In the genomic region with DNA sequence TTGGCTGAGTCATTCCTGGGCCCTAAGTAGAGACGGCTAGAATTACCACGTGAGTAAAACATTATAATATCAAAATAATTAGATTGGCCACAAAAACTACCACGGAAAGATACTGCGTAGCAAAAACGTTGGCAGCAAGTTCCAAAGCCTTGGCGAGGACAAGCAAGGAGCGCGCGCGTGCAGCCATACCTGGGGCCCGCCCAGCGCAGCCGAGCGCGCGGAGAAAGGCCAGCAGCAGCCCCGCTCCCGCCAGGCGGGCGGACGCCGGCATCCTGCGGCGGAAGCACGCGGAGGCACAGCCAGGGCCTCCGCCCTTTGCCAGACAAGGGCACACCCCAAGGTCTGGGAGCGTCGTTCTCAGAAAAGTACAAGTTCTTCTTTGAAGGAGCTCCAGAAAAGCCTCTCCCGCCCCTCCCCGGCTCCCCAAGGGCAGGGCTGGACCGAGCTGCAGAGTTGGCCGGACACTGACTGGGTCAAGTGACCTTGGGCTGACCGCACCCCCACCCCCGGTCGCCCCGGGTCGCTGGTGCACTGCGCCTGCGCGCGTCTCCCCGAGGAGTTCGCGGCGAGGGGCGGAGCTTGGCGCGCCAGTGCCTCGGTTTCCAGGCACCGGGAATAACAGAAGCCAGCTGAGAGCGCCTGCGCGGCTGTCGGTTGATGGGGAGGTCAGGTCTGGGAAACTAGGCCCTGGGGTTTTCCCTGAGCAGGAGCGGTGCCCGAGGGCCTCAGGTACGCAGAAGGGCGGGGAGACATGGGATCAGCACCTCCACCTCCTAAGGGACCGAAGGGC, we compare ENCODE assay signal across 8 cellular contexts. TPM values are rescaled to one million over a fixed set of nuclear protein-coding genes. Genes with fewer than 3 reads are reported as not detected.
DNase-seq lines count a peak whose midpoint lies in the region; ATAC-seq and TF ChIP-seq lines count a peak whose summit lies in the region.

ZC2HC1C (plus strand) TSS at position 621 of the 790 bp plus-strand sequence. CDS start 933 bp downstream, outside the sequence.

- H3K27me3 ChIP-seq in CD4-positive, alpha-beta memory T cell (ENCODE audit: insufficient read depth, low read length) = no peaks in the 10 kb centered on the region
- no peaks in the 10 kb centered on the region for H3K27me3 ChIP-seq in HUES64 (ENCODE audit: insufficient read depth, low read length)
- no peaks in the 10 kb centered on the region for H3K27me3 ChIP-seq in stomach

- peaks cover 15% of the 10 kb centered on the region for H3K4me1 ChIP-seq in CD4-positive, alpha-beta memory T cell (ENCODE audit: insufficient read depth, low read length)
- H3K4me1 ChIP-seq in HUES64 (ENCODE audit: insufficient read depth, low read length) (peaks cover 8% of the 10 kb centered on the region), stomach (peaks cover 22 to 33% (median 26%) of the 10 kb centered on the region in 4 donors)

- no peak for TF ChIP-seq CTCF in natural killer cell (IDR thresholded peaks at IDR 0.05)
- no peak for TF ChIP-seq CTCF in stomach (IDR thresholded peaks at IDR 0.05)

- peak; percentile 37 to 51 (median 41) for DNase-seq in CD4-positive, alpha-beta memory T cell
- DNase-seq in RKO (ENCODE audit: low spot score) (peak; percentile 91), activated gamma-delta T cell (lab: John Stamatoyannopoulos, UW) (peak; percentile 17), fibroblast of the conjunctiva (ENCODE audit: low read depth) (peak; percentile 89), natural killer cell (peak; percentile 30), stomach (peak; percentile 97)

- H3K9me3 Mint-ChIP-seq in CD4-positive, alpha-beta memory T cell = no peaks in the 10 kb centered on the region
- no peaks in the 10 kb centered on the region for H3K9me3 Mint-ChIP-seq in natural killer cell

- ATAC-seq in GM19463 (IDR thresholded peaks at IDR 0.05; ENCODE audit: unreplicated experiment) (peak; percentile 79), natural killer cell (peak; percentile 69 to 82 (median 76))

- no peak for TF ChIP-seq POLR2A in stomach (IDR thresholded peaks at IDR 0.05)

- peak within 1 kb of the TSS in 6 of 7 donors; percentile 18 to 89 (median 74) for H3K27ac Mint-ChIP-seq in CD4-positive, alpha-beta memory T cell
- no peak within 1 kb of the TSS for H3K27ac Mint-ChIP-seq in natural killer cell

- H3K27me3 Mint-ChIP-seq in CD4-positive, alpha-beta memory T cell = no peaks in the 10 kb centered on the region
- no peaks in the 10 kb centered on the region for H3K27me3 Mint-ChIP-seq in natural killer cell (ENCODE audit: low read depth in 2 of 2)

- POLR2A ChIA-PET in CD4-positive, alpha-beta memory T cell (lab: Charles Lee; ENCODE audit: partially characterized antibody) = interaction anchor here (0.6 to 3.1 kb wide), 9 partner anchors 9 to 160 kb away, joined by 3 to 16 read pairs (median 5); partner anchors contain the start of genes EIF2B2, MLH3 and NEK9

- no peaks in the 10 kb centered on the region for H3K36me3 ChIP-seq in CD4-positive, alpha-beta memory T cell (ENCODE audit: insufficient read depth, low read length)
- H3K36me3 ChIP-seq in HUES64 (ENCODE audit: insufficient read depth, low read length) (no peaks in the 10 kb centered on the region), stomach (no peaks in the 10 kb centered on the region)

- H3K9me3 ChIP-seq in CD4-positive, alpha-beta memory T cell (ENCODE audit: control insufficient read depth in 1 of 2, low read length in 2 of 2) = no peaks in the 10 kb centered on the region
- H3K9me3 ChIP-seq in HUES64 (ENCODE audit: insufficient read depth, low read depth, low read length) = no peaks in the 10 kb centered on the region
- H3K9me3 ChIP-seq in stomach = no peaks in the 10 kb centered on the region

- 1% methylated on average over 58 of the region's 60 CpGs for WGBS in HUES64
- WGBS in stomach, 5 donors = 1 to 2% (median 2%) methylated on average over 40 to 60 of the region's 60 CpGs

- peaks cover 3 to 10% (median 6%) of the 10 kb centered on the region in 4 donors for H3K4me1 Mint-ChIP-seq in CD4-positive, alpha-beta memory T cell
- H3K4me1 Mint-ChIP-seq in natural killer cell = peaks cover 1 to 5% of the 10 kb centered on the region in 2 donors

- H3K36me3 Mint-ChIP-seq in CD4-positive, alpha-beta memory T cell = no peaks in the 10 kb centered on the region
- H3K36me3 Mint-ChIP-seq in natural killer cell = no peaks in the 10 kb centered on the region

- intact Hi-C loops in CD4-positive, alpha-beta memory T cell (cut with micrococcal nuclease) = loop anchor here (1.0 kb wide), 1 partner anchor 67 kb away; the partner anchor contains the start of gene EIF2B2
- intact Hi-C loops in natural killer cell (cut with micrococcal nuclease) = no loop called here
- intact Hi-C loops in stomach (cut with DNase I; ENCODE audit: low total_unique reads) = no loop called here

- CTCF ChIA-PET in CD4-positive, alpha-beta memory T cell (lab: Charles Lee; ENCODE audit: partially characterized antibody) = interaction anchor here (0.8 kb wide), 1 partner anchor 122 kb away, joined by 3 read pairs; no protein-coding TSS in a partner anchor

- no peak for TF ChIP-seq EP300 in stomach (IDR thresholded peaks at IDR 0.05)

- H3K4me3 Mint-ChIP-seq in CD4-positive, alpha-beta memory T cell = peak within 1 kb of the TSS in 6 of 8 donors; percentile 22 to 75 (median 71)
- H3K4me3 Mint-ChIP-seq in natural killer cell = no peak within 1 kb of the TSS

- peak within 1 kb of the TSS in 1 of 2 donors; percentile 58 for H3K4me3 ChIP-seq in CD4-positive, alpha-beta memory T cell (ENCODE audit: low read length in 2 of 2)
- peak within 1 kb of the TSS; percentile 63 for H3K4me3 ChIP-seq in HUES64 (ENCODE audit: low read length)
- peak within 1 kb of the TSS; percentile 49 to 60 (median 58) for H3K4me3 ChIP-seq in stomach

- H3K27ac ChIP-seq in CD4-positive, alpha-beta memory T cell (ENCODE audit: low read depth, low read length) = peak within 1 kb of the TSS; percentile 32
- peak within 1 kb of the TSS; percentile 92 for H3K27ac ChIP-seq in HUES64 (ENCODE audit: low read depth, low read length)
- H3K27ac ChIP-seq in stomach = peak within 1 kb of the TSS; percentile 86 to 94 (median 91)

- H3K9ac ChIP-seq in HUES64 (ENCODE audit: low read depth, low read length) = peak within 1 kb of the TSS; percentile 90

RNA-seq across cellular contexts. Expression of gene ZC2HC1C, which starts in this region (rescaled TPM):
- total RNA-seq in CD4-positive, alpha-beta memory T cell = under 1 TPM; 0.76 to 0.97 TPM
- polyA plus RNA-seq in CD4-positive, alpha-beta memory T cell = 1 to 10 TPM; 1.5 to 3.6 TPM
- polyA plus RNA-seq in HUES64 (2013, experiment 1 of 2) = 1.5 TPM
- 1.0 TPM for polyA plus RNA-seq in HUES64 (2013, experiment 2 of 2)
- total RNA-seq in natural killer cell = under 1 TPM in 1 of 3 donors, not detected in 2; 0.55 TPM
- 10 to 100 TPM in 1 of 5 donors, 1 to 10 TPM in 1, under 1 TPM in 1, not detected in 2; 0.37 to 10.4 (median 5.9) TPM for total RNA-seq in stomach
- polyA plus RNA-seq in stomach = 1 to 10 TPM; 1.9 to 4.5 (median 3.7) TPM

Comparison
In these comparisons a context has a peak if more than half of its experiments do, and no peak if none do; other contexts are left out.
1. Peak in DNase-seq and ATAC-seq in natural killer cell; RNA of the gene not detected or under 1 TPM.
2. DNase-seq: peak in every context shown above with its lines; median percentile 97 in stomach; 91 in RKO; 89 in fibroblast of the conjunctiva; 41 in CD4-positive, alpha-beta memory T cell; 30 in natural killer cell; 17 in activated gamma-delta T cell.
3. H3K27ac ChIP-seq: peak in every context shown above with its lines; median percentile 92 in HUES64; 91 in stomach; 32 in CD4-positive, alpha-beta memory T cell.
4. H3K27ac Mint-ChIP-seq: peak in CD4-positive, alpha-beta memory T cell (6 of 7); none in natural killer cell (0 of 2).